Comparison of ENCODE assay signal across 15 cellular contexts in the genomic region with DNA sequence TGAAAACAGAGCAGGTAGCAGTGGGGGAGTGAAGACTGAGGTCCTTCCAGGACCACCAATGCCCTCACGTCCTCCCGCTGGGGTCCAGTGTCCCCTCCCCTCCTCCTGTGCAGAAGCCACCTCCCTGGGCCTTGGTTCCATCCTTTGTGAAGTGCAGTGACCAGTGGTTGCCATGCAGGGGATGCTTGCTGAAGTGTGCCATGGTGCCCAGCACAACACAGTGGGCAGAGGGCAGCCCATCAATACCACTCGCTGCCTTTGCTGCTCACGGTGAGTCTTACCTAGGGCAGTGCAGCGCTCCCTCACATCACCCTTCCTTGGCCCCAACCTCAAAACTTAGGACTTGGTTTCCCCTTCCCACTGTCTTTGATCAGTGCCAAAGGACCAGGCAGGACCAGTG. TPM values are rescaled to one million over a fixed set of nuclear protein-coding genes. Genes with fewer than 3 reads are reported as not detected.
DNase-seq lines count a peak whose midpoint lies in the region; ATAC-seq and TF ChIP-seq lines count a peak whose summit lies in the region.
"Had no signal": no experiment of that assay in that cellular context is flagged by ENCODE, and none has a peak within 500 bp of the region (broad histone marks: within the 10 kb centered on the region; RNA-seq: fewer than 3 reads in every experiment).

No MANE protein-coding gene starts in this region.

- CTCF ChIA-PET in A673 (lab: Charles Lee): no interaction called here
- CTCF ChIA-PET in activated CD8-positive, alpha-beta T cell treated with anti-CD3 and anti-CD28 coated beads, Interleukin-2, amount 10 ng/mL, durations not matched to agents 7 days and 5 days (lab: Charles Lee): no interaction called here

- no peak overlapping the region for H2AFZ ChIP-seq in Karpas-422 (ENCODE audit: low read length)
- H2AFZ ChIP-seq: GM23338 had no signal

- intact Hi-C loops in A673 (cut with micrococcal nuclease; ENCODE audit: unreplicated experiment) (no loop called here), sigmoid colon (cut with DNase I) (no loop called here)

- no peak overlapping the region for H3K4me3 Mint-ChIP-seq in activated CD8-positive, alpha-beta T cell treated with anti-CD3 and anti-CD28 coated beads, Interleukin-2, amount 10 ng/mL, durations not matched to agents 7 days and 5 days
- H3K4me3 Mint-ChIP-seq in T-helper 2 cell treated with Interferon-gamma antibody and Interleukin-4, amounts not matched to agents 5 μg/mL and 100 μg/mL, for 36 hours: no peak overlapping the region
- H3K4me3 Mint-ChIP-seq: B cell; CD4-positive, alpha-beta memory T cell; GM23338; H9 had no signal

- H3K36me3 ChIP-seq in A673 (ENCODE audit: insufficient read depth, low read length, poor library complexity, severe bottlenecking) (peaks cover 36% of the 10 kb centered on the region), Karpas-422 (ENCODE audit: insufficient read depth, low read length) (no peaks in the 10 kb centered on the region), sigmoid colon (no peaks in the 10 kb centered on the region)

- H3K79me2 ChIP-seq in Karpas-422 (ENCODE audit: low read length): no peaks in the 10 kb centered on the region

- H3K9me2 ChIP-seq in Karpas-422 (replicated peaks; ENCODE audit: insufficient read depth, low read length): no peaks in the 10 kb centered on the region

- H3K9me3 ChIP-seq in A673 (ENCODE audit: low read depth, low read length, poor library complexity, severe bottlenecking) (no peaks in the 10 kb centered on the region), Karpas-422 (ENCODE audit: low read length) (no peaks in the 10 kb centered on the region), sigmoid colon (no peaks in the 10 kb centered on the region)

- 96% methylated on average over 5 of the region's 5 CpGs for WGBS in sigmoid colon, 2 donors

- TF ChIP-seq CTCF in A673 (conservative IDR thresholded peaks at IDR 0.05; ENCODE audit: low read depth, low read length) (no peak), sigmoid colon (IDR thresholded peaks at IDR 0.05) (no peak)

- no peak overlapping the region for H3K4me3 ChIP-seq in A673 (ENCODE audit: low read depth, low read length, poor library complexity, severe bottlenecking)
- H3K4me3 ChIP-seq in Karpas-422 (ENCODE audit: low read length): no peak overlapping the region
- no peak overlapping the region for H3K4me3 ChIP-seq in sigmoid colon
- H3K4me3 ChIP-seq: GM12878, GM23338 had no signal

- no peak for ATAC-seq in activated CD8-positive, alpha-beta T cell treated with anti-CD3 and anti-CD28 coated beads, Interleukin-2, amount 10 ng/mL, durations not matched to agents 7 days and 5 days
- ATAC-seq in GM19463 (IDR thresholded peaks at IDR 0.05; ENCODE audit: unreplicated experiment): no peak
- ATAC-seq: GM12878, GM23338, HepG2 had no signal

- H3K4me1 Mint-ChIP-seq in activated CD8-positive, alpha-beta T cell treated with anti-CD3 and anti-CD28 coated beads, Interleukin-2, amount 10 ng/mL, durations not matched to agents 7 days and 5 days (ENCODE audit: low read depth): peaks cover 23% of the 10 kb centered on the region
- H3K4me1 Mint-ChIP-seq in T-helper 2 cell treated with Interferon-gamma antibody and Interleukin-4, amounts not matched to agents 5 μg/mL and 100 μg/mL, for 36 hours (ENCODE audit: low read depth): peaks cover 12% of the 10 kb centered on the region
- H3K4me1 Mint-ChIP-seq: GM23338 had no signal

- H3K27me3 ChIP-seq in A673 (replicated peaks; ENCODE audit: insufficient read depth, low read depth, low read length, poor library complexity): no peaks in the 10 kb centered on the region
- no peaks in the 10 kb centered on the region for H3K27me3 ChIP-seq in Karpas-422 (ENCODE audit: low read length)
- H3K27me3 ChIP-seq in sigmoid colon: no peaks in the 10 kb centered on the region

- no peaks in the 10 kb centered on the region for H3K9me3 Mint-ChIP-seq in activated CD8-positive, alpha-beta T cell treated with anti-CD3 and anti-CD28 coated beads, Interleukin-2, amount 10 ng/mL, durations not matched to agents 7 days and 5 days (ENCODE audit: insufficient read depth)
- no peaks in the 10 kb centered on the region for H3K9me3 Mint-ChIP-seq in T-helper 2 cell treated with Interferon-gamma antibody and Interleukin-4, amounts not matched to agents 5 μg/mL and 100 μg/mL, for 36 hours
- H3K9me3 Mint-ChIP-seq: GM23338, H9 had no signal

- no peak for TF ChIP-seq EP300 in sigmoid colon (IDR thresholded peaks at IDR 0.05)

- no peak overlapping the region for H3K4me2 ChIP-seq in Karpas-422 (ENCODE audit: low read depth, low read length, poor library complexity, severe bottlenecking)
- H3K4me2 ChIP-seq: GM23338 had no signal

- H3K27me3 Mint-ChIP-seq in activated CD8-positive, alpha-beta T cell treated with anti-CD3 and anti-CD28 coated beads, Interleukin-2, amount 10 ng/mL, durations not matched to agents 7 days and 5 days (ENCODE audit: low read depth): no peaks in the 10 kb centered on the region
- no peaks in the 10 kb centered on the region for H3K27me3 Mint-ChIP-seq in T-helper 2 cell treated with Interferon-gamma antibody and Interleukin-4, amounts not matched to agents 5 μg/mL and 100 μg/mL, for 36 hours (ENCODE audit: low read depth)
- H3K27me3 Mint-ChIP-seq: B cell; CD4-positive, alpha-beta memory T cell had no signal

- no peak for TF ChIP-seq POLR2A in sigmoid colon (IDR thresholded peaks at IDR 0.05)

- BruUV-seq in A673 (replicated peaks; lab: Mats Ljungman, UMichigan): no TSS peak

- DNase-seq in A673 (ENCODE audit: low spot score) (no peak), Karpas-422 (peak; percentile 23), mesenteric fat pad (ENCODE audit: low spot score) (peak; percentile 65), sigmoid colon (peak; percentile 48)
- DNase-seq in activated CD8-positive, alpha-beta T cell treated with anti-CD3 and anti-CD28 coated beads, Interleukin-2, amount 10 ng/mL, durations not matched to agents 7 days and 5 days: no peak
- DNase-seq in T-helper 2 cell treated with Interferon-gamma antibody and Interleukin-4, amounts not matched to agents 5 μg/mL and 100 μg/mL, for 36 hours (ENCODE audit: low spot score): no peak
- DNase-seq: C1 segment of cervical spinal cord, DMS79, H9 had no signal

- H3K4me1 ChIP-seq in A673 (ENCODE audit: insufficient read depth, low read length, poor library complexity, severe bottlenecking): peaks cover 80% of the 10 kb centered on the region
- H3K4me1 ChIP-seq in Karpas-422 (ENCODE audit: low read length): no peaks in the 10 kb centered on the region
- H3K4me1 ChIP-seq in sigmoid colon: peaks cover 0 to 4% (median 0%) of the 10 kb centered on the region in 4 donors

- H3K27ac Mint-ChIP-seq in activated CD8-positive, alpha-beta T cell treated with anti-CD3 and anti-CD28 coated beads, Interleukin-2, amount 10 ng/mL, durations not matched to agents 7 days and 5 days: no peak overlapping the region
- no peak overlapping the region for H3K27ac Mint-ChIP-seq in T-helper 2 cell treated with Interferon-gamma antibody and Interleukin-4, amounts not matched to agents 5 μg/mL and 100 μg/mL, for 36 hours
- H3K27ac Mint-ChIP-seq: B cell, GM23338 had no signal

- peak overlapping the region; percentile 44 for H3K27ac ChIP-seq in A673 (ENCODE audit: low read depth, low read length, poor library complexity, severe bottlenecking)
- H3K27ac ChIP-seq in Karpas-422 (ENCODE audit: low read length): no peak overlapping the region
- H3K27ac ChIP-seq in sigmoid colon: no peak overlapping the region

- no peaks in the 10 kb centered on the region for H4K20me1 ChIP-seq in Karpas-422 (ENCODE audit: insufficient read depth, low read depth, low read length)

- no peak overlapping the region for H3K9ac ChIP-seq in Karpas-422 (ENCODE audit: low read length)

- H3K36me3 Mint-ChIP-seq in activated CD8-positive, alpha-beta T cell treated with anti-CD3 and anti-CD28 coated beads, Interleukin-2, amount 10 ng/mL, durations not matched to agents 7 days and 5 days (ENCODE audit: low read depth): no peaks in the 10 kb centered on the region
- H3K36me3 Mint-ChIP-seq in T-helper 2 cell treated with Interferon-gamma antibody and Interleukin-4, amounts not matched to agents 5 μg/mL and 100 μg/mL, for 36 hours (ENCODE audit: low read depth): no peaks in the 10 kb centered on the region
- H3K36me3 Mint-ChIP-seq: CD4-positive, alpha-beta memory T cell had no signal

- POLR2A ChIA-PET in A673 (lab: Charles Lee; ENCODE audit: low non-redundant PET): interaction anchor here (0.6 kb wide), 1 partner anchor 335 kb away, joined by 4 read pairs; no protein-coding TSS in a partner anchor
- POLR2A ChIA-PET in activated CD8-positive, alpha-beta T cell treated with anti-CD3 and anti-CD28 coated beads, Interleukin-2, amount 10 ng/mL, durations not matched to agents 7 days and 5 days (lab: Charles Lee): no interaction called here

RNA-seq across cellular contexts. Expression of a gene that starts 12.9 kb away (rescaled TPM):
- 174 and 192 TPM in 2 replicates for total RNA-seq in A673 (2021)
- 0.22 and 0.25 TPM in 2 replicates for total RNA-seq in Karpas-422 (2014; rRNA removed; shearing (Covaris generic); ENCODE audit: low replicate concordance)
- 31.4 TPM for total RNA-seq in mesenteric fat pad
- not detected for total RNA-seq in sigmoid colon
- 10 to 100 TPM in 2 of 3 donors, 1 to 10 TPM in 1; 1.2 to 11.1 (median 10.1) TPM for polyA plus RNA-seq in sigmoid colon
- not detected for total RNA-seq in activated CD8-positive, alpha-beta T cell treated with anti-CD3 and anti-CD28 coated beads, Interleukin-2, amount 10 ng/mL, durations not matched to agents 7 days and 5 days
- total RNA-seq: B cell; CD4-positive, alpha-beta memory T cell had no signal
- polyA plus RNA-seq: CD4-positive, alpha-beta memory T cell; GM23338 had no signal

Comparison
In these comparisons a context has a peak if more than half of its experiments do, and no peak if none do; other contexts are left out.
1. DNase-seq: peak in Karpas-422 (single experiment), mesenteric fat pad (single experiment) and sigmoid colon (single experiment); none in A673 (single experiment), activated CD8-positive, alpha-beta T cell treated with anti-CD3 and anti-CD28 coated beads, Interleukin-2, amount 10 ng/mL, durations not matched to agents 7 days and 5 days (single experiment) and T-helper 2 cell treated with Interferon-gamma antibody and Interleukin-4, amounts not matched to agents 5 μg/mL and 100 μg/mL, for 36 hours (single experiment).
2. RNA of a gene that starts 12.9 kb away (total RNA-seq): 174 to 192 TPM in A673 and 31.4 TPM in mesenteric fat pad (single experiment); 0.22 to 0.25 TPM in Karpas-422, not detected in sigmoid colon and not detected in activated CD8-positive, alpha-beta T cell treated with anti-CD3 and anti-CD28 coated beads, Interleukin-2, amount 10 ng/mL, durations not matched to agents 7 days and 5 days; every median in the first group is over 10 times any median in the second.